In genomic region chr22:39592104-39593060, GRCh38 we compare ENCODE assay signal across 2 cellular contexts.
TF ChIP-seq lines count a peak whose summit lies in the region.

No MANE protein-coding gene starts in this region.

TF ChIP-seq in HCT116, 20 proteins besides CTCF, POLR2A, EP300 and RAD21 (continued from another document):
- TF ChIP-seq CBX3 (IDR thresholded peaks at IDR 0.05; ENCODE audit: low read depth) (no peak; the same call in 1 of the 2 replicates), SIN3A (IDR thresholded peaks at IDR 0.05; ENCODE audit: low read depth) (no peak), EZH2phosphoT487 (IDR thresholded peaks at IDR 0.05; ENCODE audit: borderline replicate concordance) (no peak), FOSL1 (IDR thresholded peaks at IDR 0.05; ENCODE audit: low read depth) (peak; percentile 66), EZH2 (IDR thresholded peaks at IDR 0.05) (no peak), TCF7L2 (IDR thresholded peaks at IDR 0.05; ENCODE audit: borderline replicate concordance, extremely low read depth, insufficient read depth, insufficient read length) (peak; percentile 98), SP1 (IDR thresholded peaks at IDR 0.05; ENCODE audit: low read depth) (peak; percentile 51), EGR1 (IDR thresholded peaks at IDR 0.05; ENCODE audit: low read depth) (no peak), JUND (IDR thresholded peaks at IDR 0.05) (peak; percentile 71), SRF (IDR thresholded peaks at IDR 0.05; ENCODE audit: low read depth) (no peak), POLR2AphosphoS5 (IDR thresholded peaks at IDR 0.05; ENCODE audit: low read depth, low read length) (no peak), REST (IDR thresholded peaks at IDR 0.05; ENCODE audit: low read depth) (no peak), ZNF274 (IDR thresholded peaks at IDR 0.05; ENCODE audit: low read depth, low read length) (no peak)
- TF ChIP-seq, protein P1, sequence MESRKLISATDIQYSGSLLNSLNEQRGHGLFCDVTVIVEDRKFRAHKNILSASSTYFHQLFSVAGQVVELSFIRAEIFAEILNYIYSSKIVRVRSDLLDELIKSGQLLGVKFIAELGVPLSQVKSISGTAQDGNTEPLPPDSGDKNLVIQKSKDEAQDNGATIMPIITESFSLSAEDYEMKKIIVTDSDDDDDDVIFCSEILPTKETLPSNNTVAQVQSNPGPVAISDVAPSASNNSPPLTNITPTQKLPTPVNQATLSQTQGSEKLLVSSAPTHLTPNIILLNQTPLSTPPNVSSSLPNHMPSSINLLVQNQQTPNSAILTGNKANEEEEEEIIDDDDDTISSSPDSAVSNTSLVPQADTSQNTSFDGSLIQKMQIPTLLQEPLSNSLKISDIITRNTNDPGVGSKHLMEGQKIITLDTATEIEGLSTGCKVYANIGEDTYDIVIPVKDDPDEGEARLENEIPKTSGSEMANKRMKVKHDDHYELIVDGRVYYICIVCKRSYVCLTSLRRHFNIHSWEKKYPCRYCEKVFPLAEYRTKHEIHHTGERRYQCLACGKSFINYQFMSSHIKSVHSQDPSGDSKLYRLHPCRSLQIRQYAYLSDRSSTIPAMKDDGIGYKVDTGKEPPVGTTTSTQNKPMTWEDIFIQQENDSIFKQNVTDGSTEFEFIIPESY (IDR thresholded peaks at IDR 0.05; ENCODE audit: extremely low read depth, insufficient replicate concordance, low read length): no peak
TF ChIP-seq in HCT116: peak in this region for 6.

TF ChIP-seq in SK-N-SH, 30 proteins besides CTCF, POLR2A, EP300 and RAD21 (continued from another document):
- no peak for TF ChIP-seq SMC3 (IDR thresholded peaks at IDR 0.05; ENCODE audit: low read depth, low read length)
- no peak for TF ChIP-seq RXRA (IDR thresholded peaks at IDR 0.05; ENCODE audit: borderline replicate concordance, low read depth)
- TF ChIP-seq, protein P2, sequence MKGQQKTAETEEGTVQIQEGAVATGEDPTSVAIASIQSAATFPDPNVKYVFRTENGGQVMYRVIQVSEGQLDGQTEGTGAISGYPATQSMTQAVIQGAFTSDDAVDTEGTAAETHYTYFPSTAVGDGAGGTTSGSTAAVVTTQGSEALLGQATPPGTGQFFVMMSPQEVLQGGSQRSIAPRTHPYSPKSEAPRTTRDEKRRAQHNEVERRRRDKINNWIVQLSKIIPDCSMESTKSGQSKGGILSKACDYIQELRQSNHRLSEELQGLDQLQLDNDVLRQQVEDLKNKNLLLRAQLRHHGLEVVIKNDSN (IDR thresholded peaks at IDR 0.05; ENCODE audit: borderline replicate concordance, low read depth): no peak
- TF ChIP-seq, protein P3, sequence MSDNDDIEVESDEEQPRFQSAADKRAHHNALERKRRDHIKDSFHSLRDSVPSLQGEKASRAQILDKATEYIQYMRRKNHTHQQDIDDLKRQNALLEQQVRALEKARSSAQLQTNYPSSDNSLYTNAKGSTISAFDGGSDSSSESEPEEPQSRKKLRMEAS (IDR thresholded peaks at IDR 0.05; ENCODE audit: low read depth): 0 out of 2 replicates have a peak, but pooled peaks have one; percentile 41
- no peak for TF ChIP-seq IRF3 (IDR thresholded peaks at IDR 0.05; ENCODE audit: low read depth, low read length)
- TF ChIP-seq TEAD4 (IDR thresholded peaks at IDR 0.05; ENCODE audit: borderline replicate concordance, insufficient read depth): no peak
- TF ChIP-seq, protein P4, sequence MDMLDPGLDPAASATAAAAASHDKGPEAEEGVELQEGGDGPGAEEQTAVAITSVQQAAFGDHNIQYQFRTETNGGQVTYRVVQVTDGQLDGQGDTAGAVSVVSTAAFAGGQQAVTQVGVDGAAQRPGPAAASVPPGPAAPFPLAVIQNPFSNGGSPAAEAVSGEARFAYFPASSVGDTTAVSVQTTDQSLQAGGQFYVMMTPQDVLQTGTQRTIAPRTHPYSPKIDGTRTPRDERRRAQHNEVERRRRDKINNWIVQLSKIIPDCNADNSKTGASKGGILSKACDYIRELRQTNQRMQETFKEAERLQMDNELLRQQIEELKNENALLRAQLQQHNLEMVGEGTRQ (IDR thresholded peaks at IDR 0.05; ENCODE audit: borderline replicate concordance, low read depth, low read length): no peak
- TF ChIP-seq TCF12 (IDR thresholded peaks at IDR 0.05): peak; percentile 53; the same call in 1 of the 2 replicates
- peak; percentile 44 for TF ChIP-seq NFIC (IDR thresholded peaks at IDR 0.05; ENCODE audit: borderline replicate concordance)
- TF ChIP-seq TAF1 (IDR thresholded peaks at IDR 0.05; ENCODE audit: borderline replicate concordance, low read depth, low read length): no peak
- TF ChIP-seq MXI1 (IDR thresholded peaks at IDR 0.05; ENCODE audit: low read depth, low read length): no peak
- no peak for TF ChIP-seq MEF2A (IDR thresholded peaks at IDR 0.05; ENCODE audit: borderline replicate concordance, low read depth)
- TF ChIP-seq GABPA (IDR thresholded peaks at IDR 0.05; ENCODE audit: low read depth): no peak
- TF ChIP-seq NRF1 (IDR thresholded peaks at IDR 0.05; ENCODE audit: low read depth, low read length): no peak
- TF ChIP-seq, protein P5, sequence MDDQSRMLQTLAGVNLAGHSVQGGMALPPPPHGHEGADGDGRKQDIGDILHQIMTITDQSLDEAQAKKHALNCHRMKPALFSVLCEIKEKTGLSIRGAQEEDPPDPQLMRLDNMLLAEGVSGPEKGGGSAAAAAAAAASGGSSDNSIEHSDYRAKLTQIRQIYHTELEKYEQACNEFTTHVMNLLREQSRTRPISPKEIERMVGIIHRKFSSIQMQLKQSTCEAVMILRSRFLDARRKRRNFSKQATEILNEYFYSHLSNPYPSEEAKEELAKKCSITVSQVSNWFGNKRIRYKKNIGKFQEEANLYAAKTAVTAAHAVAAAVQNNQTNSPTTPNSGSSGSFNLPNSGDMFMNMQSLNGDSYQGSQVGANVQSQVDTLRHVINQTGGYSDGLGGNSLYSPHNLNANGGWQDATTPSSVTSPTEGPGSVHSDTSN (IDR thresholded peaks at IDR 0.05): no peak
- TF ChIP-seq RFX5 (IDR thresholded peaks at IDR 0.05; ENCODE audit: low read length): no peak
- TF ChIP-seq EZH2phosphoT487 (IDR thresholded peaks at IDR 0.05; ENCODE audit: borderline replicate concordance, low read depth): no peak
- TF ChIP-seq GATA2 (CRISPR knock-in tag; IDR thresholded peaks at IDR 0.05): no peak
- no peak for TF ChIP-seq REST (IDR thresholded peaks at IDR 0.05; ENCODE audit: low read depth, low read length)
- TF ChIP-seq FOXM1 (IDR thresholded peaks at IDR 0.05; ENCODE audit: low read depth): no peak
- TF ChIP-seq JUND (IDR thresholded peaks at IDR 0.05): peak; percentile 54
- TF ChIP-seq CHD2 (IDR thresholded peaks at IDR 0.05; ENCODE audit: low read length, partially characterized antibody): no peak
- no peak for TF ChIP-seq ELF1 (IDR thresholded peaks at IDR 0.05)
- TF ChIP-seq FOSL2 (IDR thresholded peaks at IDR 0.05; ENCODE audit: borderline replicate concordance, low read depth): peak; percentile 59; the same call in 1 of the 2 replicates
